Comparison of ENCODE assay signal across 8 cellular contexts in genomic region chr10:93541402-93542357, GRCh38. TPM values are rescaled to one million over a fixed set of nuclear protein-coding genes. Genes with fewer than 3 reads are reported as not detected.
A peak's percentile ranks its signal among the peaks of the same experiment; 100 is the strongest.
DNase-seq lines count a peak whose midpoint lies in the region; ATAC-seq and TF ChIP-seq lines count a peak whose summit lies in the region.

No MANE protein-coding gene starts in this region.

- no peaks in the 10 kb centered on the region for H3K9me2 ChIP-seq in GM23338 (ENCODE audit: insufficient read depth)

- H3K27ac Mint-ChIP-seq in GM23338, result no peak overlapping the region

- peaks cover 7% of the 10 kb centered on the region for H3K27me3 Mint-ChIP-seq in GM23338 (ENCODE audit: insufficient read depth, low read depth, poor library complexity)

- no peaks in the 10 kb centered on the region for H3K36me3 Mint-ChIP-seq in GM23338 (ENCODE audit: low read depth)

- H3K9me3 Mint-ChIP-seq in GM23338, result no peaks in the 10 kb centered on the region; the same call in 2 of the 3 replicates

- H4K20me1 ChIP-seq in GM23338 (replicated peaks; ENCODE audit: insufficient read depth), result no peaks in the 10 kb centered on the region

- H3K36me3 ChIP-seq in GM23338 (ENCODE audit: insufficient read depth), result no peaks in the 10 kb centered on the region
- H3K36me3 ChIP-seq in parathyroid adenoma (ENCODE audit: control insufficient read depth, insufficient read depth, low read length), result no peaks in the 10 kb centered on the region

- TF ChIP-seq CTCF in AG09309 (IDR thresholded peaks at IDR 0.05; ENCODE audit: control insufficient read depth, insufficient read depth, low read depth, low read length, missing control alignments), result peak; percentile 89
- peak; percentile 88 to 98 for TF ChIP-seq CTCF in GM23338 (conservative IDR thresholded peaks at IDR 0.05; ENCODE audit: low read depth in 2 of 2)
- TF ChIP-seq CTCF in fibroblast of mammary gland (conservative IDR thresholded peaks at IDR 0.05; ENCODE audit: control insufficient read depth, insufficient read depth, low read depth, low read length), result peak; percentile 93
- TF ChIP-seq CTCF in parathyroid adenoma (IDR thresholded peaks at IDR 0.05), result peak; percentile 67

- no peak overlapping the region for H3K4me3 Mint-ChIP-seq in GM23338

- H2AFZ ChIP-seq in GM23338 (peak overlapping the region; percentile 5; the same call in 1 of the 2 replicates), parathyroid adenoma (peak overlapping the region; percentile 9)

- H3K4me3 ChIP-seq in AG09309 (ENCODE audit: control insufficient read depth, low read depth, low read length) (0 out of 2 replicates have a peak overlapping the region, but pooled peaks have one; percentile 6), GM23338 (no peak overlapping the region), fibroblast of mammary gland (ENCODE audit: control insufficient read depth, low read depth, low read length) (peak overlapping the region; percentile 12), parathyroid adenoma (ENCODE audit: low read depth, low read length) (no peak overlapping the region)

- H3K27me3 ChIP-seq in GM23338 (ENCODE audit: insufficient read depth) (peaks cover 8% of the 10 kb centered on the region), parathyroid adenoma (ENCODE audit: control insufficient read depth, insufficient read depth, low read length) (no peaks in the 10 kb centered on the region)

- H3K4me1 Mint-ChIP-seq in GM23338, result no peaks in the 10 kb centered on the region

- H3K9me3 ChIP-seq in parathyroid adenoma (ENCODE audit: control insufficient read depth, low read length), result no peaks in the 10 kb centered on the region

- peak; percentile 99 for ATAC-seq in GM23338
- peak; percentile 99 for ATAC-seq in SK-N-SH treated with all-trans-retinoic acid at 6 μM for 48 hours
- ATAC-seq in HG02981 (IDR thresholded peaks at IDR 0.05; ENCODE audit: unreplicated experiment), result no peak

- H3K4me2 ChIP-seq in GM23338, result no peak overlapping the region
- no peak overlapping the region for H3K4me2 ChIP-seq in parathyroid adenoma (ENCODE audit: low read length)

- H3K4me1 ChIP-seq in GM23338 (ENCODE audit: insufficient read depth) (no peaks in the 10 kb centered on the region), parathyroid adenoma (no peaks in the 10 kb centered on the region)

- H3K79me2 ChIP-seq in GM23338 (replicated peaks; ENCODE audit: insufficient read depth) (no peaks in the 10 kb centered on the region), parathyroid adenoma (no peaks in the 10 kb centered on the region)

- H3K27ac ChIP-seq in GM23338 (ENCODE audit: low read depth), result no peak overlapping the region
- H3K27ac ChIP-seq in parathyroid adenoma, result no peak overlapping the region

- H3F3A ChIP-seq in GM23338 (replicated peaks; ENCODE audit: low read depth), result no peaks in the 10 kb centered on the region

- DNase-seq in AG09309 (ENCODE audit: low read depth), result no peak
- peak; percentile 76 for DNase-seq in GM23338 (ENCODE audit: low spot score)
- DNase-seq in fibroblast of mammary gland (ENCODE audit: low read depth), result peak; percentile 53
- no peak for DNase-seq in DMS114 treated with DMSO at 0.1 percent for 48 hours (lab: John Stamatoyannopoulos, UW; ENCODE audit: unreplicated experiment)
- DNase-seq in activated CD8-positive, alpha-beta memory T cell treated with anti-CD3 and anti-CD28 coated beads for 24 hours, result no peak

- H3K9ac ChIP-seq in parathyroid adenoma, result no peak overlapping the region

TF ChIP-seq in GM23338, 12 proteins besides CTCF, POLR2A, EP300 and RAD21 (continues in another document):
- TF ChIP-seq EZH2 (IDR thresholded peaks at IDR 0.05; ENCODE audit: low read depth, unreplicated experiment), result no peak
- TF ChIP-seq CREB1 (CRISPR knock-in tag; IDR thresholded peaks at IDR 0.05; ENCODE audit: low read depth), result no peak
- no peak for TF ChIP-seq STAT1 (IDR thresholded peaks at IDR 0.05; ENCODE audit: unreplicated experiment)
- TF ChIP-seq ZNF331 (CRISPR knock-in tag; IDR thresholded peaks at IDR 0.05; ENCODE audit: low read depth), result no peak
- TF ChIP-seq POLR2AphosphoS5 (IDR thresholded peaks at IDR 0.05; ENCODE audit: low read depth), result no peak
- TF ChIP-seq REST (IDR thresholded peaks at IDR 0.05; ENCODE audit: unreplicated experiment), result no peak
- no peak for TF ChIP-seq NANOG (IDR thresholded peaks at IDR 0.05; ENCODE audit: borderline replicate concordance)
- TF ChIP-seq ZNF114 (CRISPR knock-in tag; IDR thresholded peaks at IDR 0.05), result no peak

TF ChIP-seq in SK-N-SH treated with all-trans-retinoic acid at 6 μM for 48 hours, 23 proteins besides CTCF, POLR2A, EP300 and RAD21:
- no peak for TF ChIP-seq ARNTL (CRISPR knock-in tag; IDR thresholded peaks at IDR 0.05; ENCODE audit: borderline replicate concordance, low read depth)
- TF ChIP-seq PATZ1 (CRISPR knock-in tag; IDR thresholded peaks at IDR 0.05; ENCODE audit: borderline replicate concordance), result 0 out of 2 replicates have a peak, but pooled peaks have one; percentile 33

RNA-seq across cellular contexts. Expression of gene FFAR4, which starts 24.8 kb away (rescaled TPM):
- not detected in 2 replicates for total RNA-seq in GM23338 (2014; rRNA removed; shearing (Covaris generic))
- polyA plus RNA-seq in GM23338 (2016; fragmentation: Nextera tagmentation; extraction: Ambion mirVana), result 0.06 TPM in 1 of 2 replicates, not detected in the other

RNA-seq across cellular contexts. Expression of gene CEP55, which starts 45.3 kb away (rescaled TPM):
- 15.0 and 22.4 TPM in 2 replicates for total RNA-seq in GM23338 (2014; rRNA removed; shearing (Covaris generic))
- polyA plus RNA-seq in GM23338 (2016; fragmentation: Nextera tagmentation; extraction: Ambion mirVana), result 12.4 and 13.2 TPM in 2 replicates

RNA-seq across cellular contexts. Expression of gene RBP4, which starts 59.4 kb away (rescaled TPM):
- total RNA-seq in GM23338 (2014; rRNA removed; shearing (Covaris generic)), result 0.23 and 1.0 TPM in 2 replicates
- 0.47 and 0.79 TPM in 2 replicates for polyA plus RNA-seq in GM23338 (2016; fragmentation: Nextera tagmentation; extraction: Ambion mirVana)

RNA-seq across cellular contexts. Expression of gene MYOF, which starts 59.5 kb away (rescaled TPM):
- 0.54 and 1.4 TPM in 2 replicates for total RNA-seq in GM23338 (2014; rRNA removed; shearing (Covaris generic))
- polyA plus RNA-seq in GM23338 (2016; fragmentation: Nextera tagmentation; extraction: Ambion mirVana), result 0.45 and 0.82 TPM in 2 replicates

Comparison
In these comparisons a context has a peak if more than half of its experiments do, and no peak if none do; other contexts are left out.
1. DNase-seq: peak in GM23338 (single experiment) and fibroblast of mammary gland (single experiment); none in AG09309 (single experiment), DMS114 treated with DMSO at 0.1 percent for 48 hours (single experiment) and activated CD8-positive, alpha-beta memory T cell treated with anti-CD3 and anti-CD28 coated beads for 24 hours (single experiment).
2. H3K4me3 ChIP-seq: peak in AG09309 (single experiment) and fibroblast of mammary gland (single experiment); none in GM23338 (single experiment) and parathyroid adenoma (single experiment).
3. Peak in every context shown above with its lines, with median percentiles within 50 percentile points of each other: CTCF ChIP-seq.